8 cellular contexts compared by ENCODE assay signal in genomic region chr10:24552346-24553016, GRCh38.
DNase-seq lines count a peak whose midpoint lies in the region; ATAC-seq and TF ChIP-seq lines count a peak whose summit lies in the region.

No MANE protein-coding gene starts in this region.

- CTCF ChIA-PET in activated B cell treated with CpG ODN at 0.5 μM for 24 hours (lab: Charles Lee) = no interaction called here

- intact Hi-C loops in activated B cell treated with CpG ODN at 0.5 μM for 24 hours (cut with micrococcal nuclease) (loop anchor here (10.0 kb wide), 1 partner anchor 1258 kb away; no protein-coding TSS in a partner anchor), ascending aorta (cut with DNase I) (no loop called here), vagina (cut with DNase I) (no loop called here)

- TF ChIP-seq CTCF in activated B cell treated with CpG ODN at 0.5 μM for 24 hours (IDR thresholded peaks at IDR 0.05) (no peak), ascending aorta (IDR thresholded peaks at IDR 0.05) (no peak), vagina (IDR thresholded peaks at IDR 0.05) (no peak)

- no peak for TF ChIP-seq POLR2A in vagina (IDR thresholded peaks at IDR 0.05)

- ATAC-seq in HG02885 (IDR thresholded peaks at IDR 0.05; ENCODE audit: poor library complexity, unreplicated experiment) (peak; percentile 88), activated B cell treated with CpG ODN at 0.5 μM for 24 hours (ENCODE audit: low read depth) (peak; percentile 47)

- no peaks in the 10 kb centered on the region for H3K9me3 Mint-ChIP-seq in activated B cell treated with CpG ODN at 0.5 μM for 24 hours

- POLR2A ChIA-PET in activated B cell treated with CpG ODN at 0.5 μM for 24 hours (lab: Charles Lee) = no interaction called here

- H3K27me3 ChIP-seq in ascending aorta (no peaks in the 10 kb centered on the region), vagina (no peaks in the 10 kb centered on the region)

- DNase-seq in NCI-H1436 (lab: John Stamatoyannopoulos, UW) = peak; percentile 10
- no peak for DNase-seq in NCI-H1436 treated with DMSO at 0.1 percent for 48 hours (lab: John Stamatoyannopoulos, UW)
- no peak for DNase-seq in activated B cell treated with CpG ODN at 0.5 μM for 24 hours
- DNase-seq in kidney tubule cell (ENCODE audit: low spot score) = peak; percentile 39
- no peak for DNase-seq in ascending aorta (ENCODE audit: low spot score in 2 of 2)
- DNase-seq in DMS153 treated with DMSO at 0.1 percent for 48 hours (lab: John Stamatoyannopoulos, UW; ENCODE audit: unreplicated experiment) = no peak
- no peak for DNase-seq in vagina (ENCODE audit: extremely low spot score in 2 of 2)

- H3K4me1 Mint-ChIP-seq in activated B cell treated with CpG ODN at 0.5 μM for 24 hours = no peaks in the 10 kb centered on the region

- H3K4me3 ChIP-seq in ascending aorta = no peak overlapping the region
- no peak overlapping the region for H3K4me3 ChIP-seq in vagina

- H3K27me3 Mint-ChIP-seq in activated B cell treated with CpG ODN at 0.5 μM for 24 hours = peaks cover 9% of the 10 kb centered on the region

- H3K4me1 ChIP-seq in ascending aorta (no peaks in the 10 kb centered on the region), vagina (peaks cover 14% of the 10 kb centered on the region)

- H3K36me3 Mint-ChIP-seq in activated B cell treated with CpG ODN at 0.5 μM for 24 hours (ENCODE audit: low read depth) = no peaks in the 10 kb centered on the region

- no peaks in the 10 kb centered on the region for H3K36me3 ChIP-seq in ascending aorta
- no peaks in the 10 kb centered on the region for H3K36me3 ChIP-seq in vagina

- H3K27ac ChIP-seq in ascending aorta (no peak overlapping the region), vagina (no peak overlapping the region)

- H3K4me3 Mint-ChIP-seq in activated B cell treated with CpG ODN at 0.5 μM for 24 hours = no peak overlapping the region

- no peaks in the 10 kb centered on the region for H3K9me3 ChIP-seq in ascending aorta
- no peaks in the 10 kb centered on the region for H3K9me3 ChIP-seq in vagina

- no peak overlapping the region for H3K27ac Mint-ChIP-seq in activated B cell treated with CpG ODN at 0.5 μM for 24 hours

Comparison
In these comparisons a context has a peak if more than half of its experiments do, and no peak if none do; other contexts are left out.
1. DNase-seq: peak in NCI-H1436 (single experiment) and kidney tubule cell (single experiment); none in NCI-H1436 treated with DMSO at 0.1 percent for 48 hours (single experiment), activated B cell treated with CpG ODN at 0.5 μM for 24 hours (single experiment), ascending aorta (0 of 2), DMS153 treated with DMSO at 0.1 percent for 48 hours (single experiment) and vagina (0 of 2).